In the genomic region with DNA sequence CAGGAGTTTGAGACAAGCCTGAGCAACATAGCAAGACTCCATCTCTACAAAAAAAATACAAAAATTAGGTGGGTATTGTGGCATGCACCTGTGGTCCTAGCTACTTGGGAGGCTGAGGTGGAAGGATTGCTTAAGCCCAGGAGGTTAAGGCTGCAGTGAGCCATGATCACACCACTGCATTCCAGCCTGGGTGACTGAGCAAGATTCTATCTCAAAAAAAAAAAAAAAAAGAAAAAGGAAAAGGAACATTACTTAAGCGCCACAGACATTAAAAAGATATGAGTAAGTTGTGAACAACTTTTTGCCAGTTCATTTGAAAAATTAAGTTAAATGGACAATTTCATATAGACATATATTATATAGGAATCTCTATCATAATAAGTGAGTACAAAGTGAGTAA, we compare ENCODE assay signal across 9 cellular contexts. TPM values are rescaled to one million over a fixed set of nuclear protein-coding genes. Genes with fewer than 3 reads are reported as not detected.
DNase-seq lines count a peak whose midpoint lies in the region; ATAC-seq, FAIRE-seq and TF ChIP-seq lines count a peak whose summit lies in the region.
"Not testable (repeated sequence)": the region's sequence is repeated elsewhere in the genome, so short reads cannot be mapped to it uniquely, and the experiment has no call there.
"Had no signal": no experiment of that assay in that cellular context is flagged by ENCODE, and none has a peak within 500 bp of the region (broad histone marks: within the 10 kb centered on the region; RNA-seq: fewer than 3 reads in every experiment).

No MANE protein-coding gene starts in this region.

- not testable (repeated sequence) for H3K9ac ChIP-seq in astrocyte (ENCODE audit: low read length)

- not testable (repeated sequence) for H3K36me3 Mint-ChIP-seq in astrocyte (ENCODE audit: low read depth, unreplicated experiment)

- peak overlapping the region; percentile 41 for H3K27ac ChIP-seq in RWPE2 (ENCODE audit: poor library complexity, severe bottlenecking)
- H3K27ac ChIP-seq in astrocyte (ENCODE audit: low read depth, low read length): peak overlapping the region; percentile 7

- H3K4me1 ChIP-seq in RWPE2 (ENCODE audit: insufficient read depth, poor library complexity, severe bottlenecking) (peaks cover 13% of the 10 kb centered on the region), astrocyte (ENCODE audit: insufficient read depth, low read length) (peaks cover 22% of the 10 kb centered on the region)

- H2AFZ ChIP-seq in astrocyte (ENCODE audit: low read depth, low read length): not testable (repeated sequence)

- FAIRE-seq in astrocyte (lab: Jason Lieb, UNC): not testable (repeated sequence)

- H3K36me3 ChIP-seq in MG63; RWPE2 (ENCODE audit: low read depth); astrocyte (ENCODE audit: insufficient read depth, low read length): not testable (repeated sequence)

- ATAC-seq in RWPE2 (ENCODE audit: low read depth): not testable (repeated sequence)

- H3K4me2 ChIP-seq in astrocyte (ENCODE audit: low read length): not testable (repeated sequence)

- H3K27ac Mint-ChIP-seq in astrocyte (ENCODE audit: unreplicated experiment): peak overlapping the region; percentile 53

- H3K79me2 ChIP-seq in astrocyte (ENCODE audit: insufficient read depth, low read length): not testable (repeated sequence)

- H3K9me3 ChIP-seq in MG63; RWPE2 (ENCODE audit: severe bottlenecking); astrocyte (ENCODE audit: insufficient read depth, low read depth, low read length): not testable (repeated sequence)

- H3K9me3 Mint-ChIP-seq in astrocyte (ENCODE audit: unreplicated experiment): not testable (repeated sequence)

- H3K27me3 Mint-ChIP-seq in astrocyte (ENCODE audit: low read depth, unreplicated experiment): not testable (repeated sequence)

- not testable (repeated sequence) for H3K27me3 ChIP-seq in MG63; RWPE2 (ENCODE audit: insufficient read depth, poor library complexity, severe bottlenecking); astrocyte (ENCODE audit: insufficient read depth, low read length)

- DNase-seq in EH (ENCODE audit: low read depth): peak; percentile 66
- DNase-seq in HCEC 1CT: peak; percentile 42
- DNase-seq in MG63: peak; percentile 4
- DNase-seq in RWPE2 (ENCODE audit: low spot score): not testable (repeated sequence)
- peak; percentile 34 for DNase-seq in astrocyte (ENCODE audit: low read depth)
- DNase-seq in cardiac fibroblast (ENCODE audit: low read depth in 2 of 2): peak; percentile 7 to 56
- DNase-seq in fibroblast of the aortic adventitia (ENCODE audit: low read depth): peak; percentile 23

- not testable (repeated sequence) for H3K4me3 Mint-ChIP-seq in astrocyte (ENCODE audit: unreplicated experiment)

- TF ChIP-seq CTCF in RWPE2 (IDR thresholded peaks at IDR 0.05; ENCODE audit: poor library complexity, severe bottlenecking); astrocyte (IDR thresholded peaks at IDR 0.05; ENCODE audit: insufficient read depth, low read depth, low read length); cardiac fibroblast (IDR thresholded peaks at IDR 0.05; ENCODE audit: low read depth, low read length); fibroblast of the aortic adventitia (IDR thresholded peaks at IDR 0.05; ENCODE audit: insufficient read depth, low read length): not testable (repeated sequence)

- not testable (repeated sequence) for H3K4me3 ChIP-seq in MG63; RWPE2 (ENCODE audit: severe bottlenecking); astrocyte (ENCODE audit: insufficient read depth, low read depth, low read length); cardiac fibroblast (replicated peaks in 1 of 2; ENCODE audit: low read depth in 2 of 2, low read length in 2 of 2); fibroblast of the aortic adventitia (ENCODE audit: low read depth, low read length)

- not testable (repeated sequence) for H3K4me1 Mint-ChIP-seq in astrocyte (ENCODE audit: low read depth, unreplicated experiment)

- not testable (repeated sequence) for H4K20me1 ChIP-seq in astrocyte (ENCODE audit: insufficient read depth, low read length)

RNA-seq across cellular contexts. Expression of a gene that starts 45.3 kb away (rescaled TPM):
- 61.4 and 68.0 TPM in 2 replicates for total RNA-seq in MG63 (2014; rRNA removed; shearing (Covaris generic); ENCODE audit: low replicate concordance)
- total RNA-seq in astrocyte (6.9 and 10.4 TPM in 2 replicates), fibroblast of the aortic adventitia (ENCODE audit: low replicate concordance) (11.2 and 80.4 TPM in 2 replicates)
- total RNA-seq: CD8-positive, alpha-beta T cell; G401 had no signal
